Comparison of ENCODE assay signal across 8 cellular contexts in the genomic region with DNA sequence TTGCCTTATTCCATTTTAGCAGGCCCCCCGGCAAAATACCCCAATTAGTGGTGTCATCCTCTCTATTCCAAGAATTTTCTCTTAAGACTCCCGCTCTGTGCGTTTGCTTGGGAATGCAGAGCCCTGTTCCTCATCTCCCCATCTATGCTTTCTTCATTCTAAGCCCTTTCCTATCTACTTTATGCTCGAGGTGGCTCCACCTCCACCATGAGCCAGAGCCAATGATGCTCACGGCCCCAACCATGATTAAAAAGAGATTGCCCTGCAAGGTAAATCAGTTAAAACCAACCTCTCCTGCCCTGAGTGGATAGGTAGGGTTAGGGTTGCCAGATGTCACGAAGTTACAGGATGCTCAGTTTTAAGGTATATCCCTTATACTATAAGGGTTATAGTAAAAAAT. TPM values are rescaled to one million over a fixed set of nuclear protein-coding genes. Genes with fewer than 3 reads are reported as not detected.
A peak's percentile ranks its signal among the peaks of the same experiment; 100 is the strongest.
DNase-seq lines count a peak whose midpoint lies in the region; ATAC-seq, FAIRE-seq and TF ChIP-seq lines count a peak whose summit lies in the region.

No MANE protein-coding gene starts in this region.

- H3K27ac ChIP-seq in K562 (ENCODE audit: extremely low read depth, low read depth, low read length) = peak overlapping the region; percentile 89

- no peak for TF ChIP-seq EP300 in K562 (IDR thresholded peaks at IDR 0.05; ENCODE audit: low read length)

- H3K36me3 ChIP-seq in K562 (ENCODE audit: control insufficient read depth, insufficient read depth, low read length) = no peaks in the 10 kb centered on the region

- H3K4me1 ChIP-seq in K562 (replicated peaks in 1 of 2; ENCODE audit: control insufficient read depth in 2 of 2, insufficient read depth in 2 of 2, low read length in 2 of 2) = peaks cover 18 to 20% of the 10 kb centered on the region in 2 experiments; a peak in 4 of 5 replicates

- no peaks in the 10 kb centered on the region for H3K9me1 ChIP-seq in K562 (ENCODE audit: control insufficient read depth, insufficient read depth, low read length)

- peaks cover 0 to 2% (median 0%) of the 10 kb centered on the region in 3 donors for H3K27me3 Mint-ChIP-seq in CD14-positive monocyte (ENCODE audit: low read depth in 3 of 3)
- no peaks in the 10 kb centered on the region for H3K27me3 Mint-ChIP-seq in natural killer cell treated with Interleukin-12 subunit alpha and Interleukin-12 subunit beta and Interleukin-15 and Interleukin-18, amount 100 ng/mL, for 72 hours

- peak overlapping the region; percentile 93 for H3K4me2 ChIP-seq in K562 (ENCODE audit: insufficient read depth, low read length)

- no peaks in the 10 kb centered on the region for H3K9me3 ChIP-seq in K562 (replicated peaks; ENCODE audit: control insufficient read depth, insufficient read depth, low read depth, low read length)

- peak overlapping the region in 1 of 2 experiments; percentile 88; a peak in 2 of 4 replicates for H3K9ac ChIP-seq in K562 (ENCODE audit: insufficient read depth in 1 of 2, low read depth in 2 of 2, low read length in 2 of 2)

- H3K4me1 Mint-ChIP-seq in CD14-positive monocyte = peaks cover 25% of the 10 kb centered on the region
- peaks cover 36 to 40% of the 10 kb centered on the region in 2 donors for H3K4me1 Mint-ChIP-seq in natural killer cell treated with Interleukin-12 subunit alpha and Interleukin-12 subunit beta and Interleukin-15 and Interleukin-18, amount 100 ng/mL, for 72 hours (ENCODE audit: low read depth in 2 of 2)

- WGBS in K562 (ENCODE audit: insufficient coverage, low coverage, missing lambda C conversion rate) = 60% methylated on average over 6 of the region's 6 CpGs

- H3K27ac Mint-ChIP-seq in CD14-positive monocyte = peak overlapping the region in 4 of 7 donors; percentile 71 to 93 (median 75)
- H3K27ac Mint-ChIP-seq in natural killer cell treated with Interleukin-12 subunit alpha and Interleukin-12 subunit beta and Interleukin-15 and Interleukin-18, amount 100 ng/mL, for 72 hours = peak overlapping the region; percentile 95 to 96

- FAIRE-seq in K562 (lab: Jason Lieb, UNC) = no peak

- CTCF ChIA-PET in K562 (lab: Yijun Ruan, JAX; ENCODE audit: low intra/inter-chr PET ratio) = no interaction called here

- TSS peak; percentile 91 for BruUV-seq in K562 (replicated peaks; lab: Mats Ljungman, UMichigan)

- peak overlapping the region; percentile 100 for H2AFZ ChIP-seq in K562 (ENCODE audit: low read depth, low read length)

- TF ChIP-seq RAD21 in K562 (CRISPR knock-in tag; conservative IDR thresholded peaks at IDR 0.05 in 1 of 2, IDR thresholded peaks at IDR 0.05 in 1 of 2) = no peak

- TF ChIP-seq POLR2A in K562 (conservative IDR thresholded peaks at IDR 0.05) = no peak

- POLR2A ChIA-PET in K562 (lab: Yijun Ruan, JAX) = interaction anchor here (0.6 to 3.9 kb wide), 12 partner anchors 8 to 148 kb away, joined by 3 to 22 read pairs (median 5); partner anchors contain the start of gene PCBD2

- H3K27me3 ChIP-seq in K562 (ENCODE audit: control insufficient read depth in 2 of 2, insufficient read depth in 2 of 2, low read length in 2 of 2) = no peaks in the 10 kb centered on the region

- DNase-seq in CD14-positive monocyte (ENCODE audit: low spot score) (no peak), NCI-H2227 (lab: John Stamatoyannopoulos, UW; ENCODE audit: unreplicated experiment) (peak; percentile 45), K562 (ENCODE audit: extremely low read depth in 1 of 4, low spot score in 3 of 4) (peak in 3 of 4 experiments; percentile 23 to 28 (median 28)), NCI-H1105 treated with DMSO at 0.1 percent for 48 hours (lab: John Stamatoyannopoulos, UW) (no peak), NCI-H1105 (lab: John Stamatoyannopoulos, UW) (no peak)
- no peak for DNase-seq in natural killer cell treated with Interleukin-12 subunit alpha and Interleukin-12 subunit beta and Interleukin-15 and Interleukin-18, amount 100 ng/mL, for 72 hours (ENCODE audit: low spot score)

- peaks cover 0 to 3% (median 0%) of the 10 kb centered on the region in 7 donors for H3K9me3 Mint-ChIP-seq in CD14-positive monocyte
- no peaks in the 10 kb centered on the region for H3K9me3 Mint-ChIP-seq in natural killer cell treated with Interleukin-12 subunit alpha and Interleukin-12 subunit beta and Interleukin-15 and Interleukin-18, amount 100 ng/mL, for 72 hours

- peaks cover 6% of the 10 kb centered on the region; the same call in 2 of the 3 replicates for H3K79me2 ChIP-seq in K562 (ENCODE audit: control insufficient read depth, insufficient read depth, low read length)

- ATAC-seq in K562 (no peak), GM21447 (IDR thresholded peaks at IDR 0.05; ENCODE audit: unreplicated experiment) (no peak), HG03439 (IDR thresholded peaks at IDR 0.05; ENCODE audit: unreplicated experiment) (no peak)
- no peak for ATAC-seq in natural killer cell treated with Interleukin-12 subunit alpha and Interleukin-12 subunit beta and Interleukin-15 and Interleukin-18, amount 100 ng/mL, for 72 hours

- H3K36me3 Mint-ChIP-seq in CD14-positive monocyte = peaks cover 11 to 12% of the 10 kb centered on the region in 2 donors
- no peaks in the 10 kb centered on the region for H3K36me3 Mint-ChIP-seq in natural killer cell treated with Interleukin-12 subunit alpha and Interleukin-12 subunit beta and Interleukin-15 and Interleukin-18, amount 100 ng/mL, for 72 hours

- 0 out of 2 replicates have a peak overlapping the region, but pooled peaks have one; percentile 62 for H3K4me3 ChIP-seq in K562

- H4K20me1 ChIP-seq in K562 (replicated peaks; ENCODE audit: control insufficient read depth, insufficient read depth, low read length) = no peaks in the 10 kb centered on the region

- no peak overlapping the region for H3K4me3 Mint-ChIP-seq in CD14-positive monocyte
- H3K4me3 Mint-ChIP-seq in natural killer cell treated with Interleukin-12 subunit alpha and Interleukin-12 subunit beta and Interleukin-15 and Interleukin-18, amount 100 ng/mL, for 72 hours = peak overlapping the region; percentile 95

- in situ Hi-C loops in K562 (cut with MboI) = no loop called here

- TF ChIP-seq CTCF in CD14-positive monocyte (IDR thresholded peaks at IDR 0.05) = no peak
- TF ChIP-seq CTCF in K562 (IDR thresholded peaks at IDR 0.05 in 2 of 3, conservative IDR thresholded peaks at IDR 0.05 in 1 of 3; ENCODE audit: insufficient read depth in 2 of 3, low read depth in 1 of 3, low read length in 3 of 3) = no peak

- intact Hi-C loops in CD14-positive monocyte (cut with micrococcal nuclease) = loop anchor here in 1 of 2 donors (5.0 kb wide), 1 partner anchor 136 kb away; the partner anchor contains the start of gene CAMLG
- intact Hi-C loops in K562 (cut with micrococcal nuclease) = no loop called here

RNA-seq across cellular contexts. Expression of gene TXNDC15, which starts 0.7 kb away (rescaled TPM):
- 10 to 100 TPM; 24.1 to 28.0 TPM for polyA plus RNA-seq in CD14-positive monocyte
- 19.7 and 21.9 TPM in 2 replicates for total RNA-seq in K562 (2011; cell fraction: chromatin; rRNA removed; ENCODE audit: low replicate concordance)
- 7.6 and 12.7 TPM in 2 replicates for total RNA-seq in K562 (2011; cell fraction: nucleolus; rRNA removed)
- total RNA-seq in K562 (2011; cell fraction: nucleoplasm; rRNA removed) = 15.2 and 20.8 TPM in 2 replicates
- total RNA-seq in K562 (2014; rRNA removed) = 10.6 and 15.4 TPM in 2 replicates
- total RNA-seq in K562 (2014; rRNA removed; fragmentation: Illumina TruSeq; extraction: Trizol) = 10.3 and 12.8 TPM in 2 replicates
- total RNA-seq in K562 (2015; rRNA removed; fragmentation: Illumina TruSeq; extraction: Trizol) = 14.6 and 14.8 TPM in 2 replicates
- total RNA-seq in K562 (2021) = 8.9 and 11.7 TPM in 2 replicates
- 10.4 and 12.3 TPM in 2 replicates for polyA plus RNA-seq in K562 (2011; rRNA removed)
- polyA plus RNA-seq in K562 (2011; cell fraction: cytosol; rRNA removed) = 10.4 and 12.4 TPM in 2 replicates
- 5.8 and 7.2 TPM in 2 replicates for polyA plus RNA-seq in K562 (2011; cell fraction: nucleus; rRNA removed)
- 7.1 and 15.0 TPM in 2 replicates for polyA plus RNA-seq in K562 (2012)
- 8.6 and 12.6 TPM in 2 replicates for polyA plus RNA-seq in K562 (2014; fragmentation: Illumina TruSeq; extraction: Trizol)
- polyA plus RNA-seq in K562 (2014; fragmentation: Nextera tagmentation; extraction: Ambion mirVana) = 1 to 10 TPM; 3.0 to 3.1 TPM
- 14.7 and 14.9 TPM in 2 replicates for polyA plus RNA-seq in K562 (2014; rRNA removed)
- 14.7 and 17.0 TPM in 2 replicates for polyA minus RNA-seq in K562 (2011; rRNA and poly(A)+ RNA removed)
- 6.6 and 8.2 TPM in 2 replicates for polyA minus RNA-seq in K562 (2011; cell fraction: cytosol; rRNA and poly(A)+ RNA removed)
- 2.3 and 3.6 TPM in 2 replicates for polyA minus RNA-seq in K562 (2011; cell fraction: nucleus; rRNA and poly(A)+ RNA removed)
- total RNA-seq in natural killer cell treated with Interleukin-12 subunit alpha and Interleukin-12 subunit beta and Interleukin-15 and Interleukin-18, amount 100 ng/mL, for 72 hours = 10 to 100 TPM; 69.9 TPM

RNA-seq across cellular contexts. Expression of gene C5orf24, which starts 27.7 kb away (rescaled TPM):
- 1 to 10 TPM; 5.6 to 6.6 TPM for polyA plus RNA-seq in CD14-positive monocyte
- 72.0 and 117 TPM in 2 replicates for total RNA-seq in K562 (2011; cell fraction: chromatin; rRNA removed; ENCODE audit: low replicate concordance)
- total RNA-seq in K562 (2011; cell fraction: nucleolus; rRNA removed) = 47.6 and 53.4 TPM in 2 replicates
- 69.0 and 99.8 TPM in 2 replicates for total RNA-seq in K562 (2011; cell fraction: nucleoplasm; rRNA removed)
- total RNA-seq in K562 (2014; rRNA removed) = 15.1 and 23.2 TPM in 2 replicates
- total RNA-seq in K562 (2014; rRNA removed; fragmentation: Illumina TruSeq; extraction: Trizol) = 28.8 and 29.4 TPM in 2 replicates
- total RNA-seq in K562 (2015; rRNA removed; fragmentation: Illumina TruSeq; extraction: Trizol) = 27.3 and 28.4 TPM in 2 replicates
- total RNA-seq in K562 (2021) = 23.9 and 26.7 TPM in 2 replicates
- 38.6 and 39.7 TPM in 2 replicates for polyA plus RNA-seq in K562 (2011; rRNA removed)
- 7.5 and 16.8 TPM in 2 replicates for polyA plus RNA-seq in K562 (2011; cell fraction: cytosol; rRNA removed)
- 28.9 and 30.8 TPM in 2 replicates for polyA plus RNA-seq in K562 (2011; cell fraction: nucleus; rRNA removed)
- polyA plus RNA-seq in K562 (2012) = 14.1 and 19.8 TPM in 2 replicates
- polyA plus RNA-seq in K562 (2014; fragmentation: Illumina TruSeq; extraction: Trizol) = 22.6 and 28.7 TPM in 2 replicates
- 10 to 100 TPM in 1 of 2 experiments, 1 to 10 TPM in 1; 8.9 to 10.6 TPM for polyA plus RNA-seq in K562 (2014; fragmentation: Nextera tagmentation; extraction: Ambion mirVana)
- polyA plus RNA-seq in K562 (2014; rRNA removed) = 22.5 and 34.1 TPM in 2 replicates
- polyA minus RNA-seq in K562 (2011; rRNA and poly(A)+ RNA removed) = 44.4 and 47.4 TPM in 2 replicates
- 12.4 and 14.2 TPM in 2 replicates for polyA minus RNA-seq in K562 (2011; cell fraction: cytosol; rRNA and poly(A)+ RNA removed)
- 26.9 and 35.5 TPM in 2 replicates for polyA minus RNA-seq in K562 (2011; cell fraction: nucleus; rRNA and poly(A)+ RNA removed)
- 10 to 100 TPM; 33.3 to 34.5 TPM for total RNA-seq in natural killer cell treated with Interleukin-12 subunit alpha and Interleukin-12 subunit beta and Interleukin-15 and Interleukin-18, amount 100 ng/mL, for 72 hours

RNA-seq across cellular contexts. Expression of gene PCBD2, which starts 31.4 kb away (rescaled TPM):
- polyA plus RNA-seq in CD14-positive monocyte (10 to 100 TPM in 1 of 2 donors, 1 to 10 TPM in 1; 9.0 to 12.6 TPM), K562 (2011; rRNA removed) (13.8 and 15.4 TPM in 2 replicates), K562 (2014; fragmentation: Illumina TruSeq; extraction: Trizol) (6.8 and 7.0 TPM in 2 replicates), K562 (2014; fragmentation: Nextera tagmentation; extraction: Ambion mirVana) (1 to 10 TPM; 7.1 to 7.8 TPM), K562 (2014; rRNA removed) (8.0 and 10.7 TPM in 2 replicates)
- total RNA-seq in K562 (2011; cell fraction: chromatin; rRNA removed; ENCODE audit: low replicate concordance) = 16.5 and 20.4 TPM in 2 replicates
- 7.8 and 9.9 TPM in 2 replicates for total RNA-seq in K562 (2011; cell fraction: nucleolus; rRNA removed)
- 19.7 and 32.0 TPM in 2 replicates for total RNA-seq in K562 (2011; cell fraction: nucleoplasm; rRNA removed)
- total RNA-seq in K562 (2014; rRNA removed) (5.2 and 8.9 TPM in 2 replicates), K562 (2014; rRNA removed; fragmentation: Illumina TruSeq; extraction: Trizol) (8.0 and 8.4 TPM in 2 replicates), K562 (2015; rRNA removed; fragmentation: Illumina TruSeq; extraction: Trizol) (6.7 and 6.8 TPM in 2 replicates), K562 (2021) (8.0 and 10.4 TPM in 2 replicates)
- 5.9 and 10.1 TPM in 2 replicates for polyA plus RNA-seq in K562 (2011; cell fraction: cytosol; rRNA removed)
- polyA plus RNA-seq in K562 (2011; cell fraction: nucleus; rRNA removed) = 8.4 and 12.2 TPM in 2 replicates
- 7.2 and 8.8 TPM in 2 replicates for polyA plus RNA-seq in K562 (2012)
- polyA minus RNA-seq in K562 (2011; rRNA and poly(A)+ RNA removed) = 5.7 and 8.1 TPM in 2 replicates
- polyA minus RNA-seq in K562 (2011; cell fraction: cytosol; rRNA and poly(A)+ RNA removed) = 5.2 and 6.5 TPM in 2 replicates
- polyA minus RNA-seq in K562 (2011; cell fraction: nucleus; rRNA and poly(A)+ RNA removed) = 5.0 and 5.7 TPM in 2 replicates
- 10 to 100 TPM; 10.5 to 15.7 TPM for total RNA-seq in natural killer cell treated with Interleukin-12 subunit alpha and Interleukin-12 subunit beta and Interleukin-15 and Interleukin-18, amount 100 ng/mL, for 72 hours

Comparison
In these comparisons a context has a peak if more than half of its experiments do, and no peak if none do; other contexts are left out.
1. DNase-seq: peak in NCI-H2227 (single experiment) and K562 (3 of 4); none in CD14-positive monocyte (single experiment), natural killer cell treated with Interleukin-12 subunit alpha and Interleukin-12 subunit beta and Interleukin-15 and Interleukin-18, amount 100 ng/mL, for 72 hours (single experiment), NCI-H1105 treated with DMSO at 0.1 percent for 48 hours (single experiment) and NCI-H1105 (single experiment).